16 cellular contexts compared by ENCODE assay signal in genomic region chr3:185728630-185729334, GRCh38.
DNase-seq lines count a peak whose midpoint lies in the region; ATAC-seq and TF ChIP-seq lines count a peak whose summit lies in the region.
"Had no signal": no experiment of that assay in that cellular context is flagged by ENCODE, and none has a peak within 500 bp of the region (broad histone marks: within the 10 kb centered on the region; RNA-seq: fewer than 3 reads in every experiment).

No MANE protein-coding gene starts in this region.

- CTCF ChIA-PET in naive thymus-derived CD4-positive, alpha-beta T cell (lab: Charles Lee), result no interaction called here

- no peak for TF ChIP-seq CTCF in BE2C (IDR thresholded peaks at IDR 0.05; ENCODE audit: low read depth, low read length)

- H3K4me3 ChIP-seq in naive thymus-derived CD4-positive, alpha-beta T cell (ENCODE audit: low read length), result no peak overlapping the region
- no peak overlapping the region for H3K4me3 ChIP-seq in BE2C (ENCODE audit: low read depth, low read length)
- H3K4me3 ChIP-seq: left lung, right atrium auricular region had no signal

- ATAC-seq in naive thymus-derived CD4-positive, alpha-beta T cell, result peak; percentile 21
- ATAC-seq in HG03442 (IDR thresholded peaks at IDR 0.05; ENCODE audit: unreplicated experiment) (no peak), HG03342 (IDR thresholded peaks at IDR 0.05; ENCODE audit: unreplicated experiment) (no peak), GM19467 (IDR thresholded peaks at IDR 0.05; ENCODE audit: unreplicated experiment) (no peak)

- intact Hi-C loops in naive thymus-derived CD4-positive, alpha-beta T cell (cut with micrococcal nuclease), result no loop called here

- peaks cover 0 to 1% (median 0%) of the 10 kb centered on the region in 11 donors for H3K9me3 Mint-ChIP-seq in naive thymus-derived CD4-positive, alpha-beta T cell
- H3K9me3 Mint-ChIP-seq: natural killer cell treated with Interleukin-12 subunit alpha and Interleukin-12 subunit beta and Interleukin-15 and Interleukin-18, amount 100 ng/mL, for 72 hours had no signal

- H3K36me3 ChIP-seq in naive thymus-derived CD4-positive, alpha-beta T cell (ENCODE audit: control insufficient read depth in 2 of 3, insufficient read depth in 3 of 3, low read length in 3 of 3), result no peaks in the 10 kb centered on the region
- no peaks in the 10 kb centered on the region for H3K36me3 ChIP-seq in BE2C
- H3K36me3 ChIP-seq: left lung, right atrium auricular region had no signal

- H3K4me1 Mint-ChIP-seq in naive thymus-derived CD4-positive, alpha-beta T cell, result no peaks in the 10 kb centered on the region

- no peak overlapping the region for H3K4me3 Mint-ChIP-seq in naive thymus-derived CD4-positive, alpha-beta T cell
- H3K4me3 Mint-ChIP-seq: natural killer cell treated with Interleukin-12 subunit alpha and Interleukin-12 subunit beta and Interleukin-15 and Interleukin-18, amount 100 ng/mL, for 72 hours had no signal

- no peaks in the 10 kb centered on the region for H3K9me3 ChIP-seq in naive thymus-derived CD4-positive, alpha-beta T cell (ENCODE audit: control insufficient read depth in 2 of 3, low read length in 3 of 3)
- no peaks in the 10 kb centered on the region for H3K9me3 ChIP-seq in BE2C
- H3K9me3 ChIP-seq: left lung, right atrium auricular region had no signal

- no peaks in the 10 kb centered on the region for H3K27me3 ChIP-seq in naive thymus-derived CD4-positive, alpha-beta T cell (ENCODE audit: control insufficient read depth in 2 of 2, insufficient read depth in 2 of 2, low read length in 2 of 2)
- peaks cover 24% of the 10 kb centered on the region for H3K27me3 ChIP-seq in BE2C
- H3K27me3 ChIP-seq: left lung, right atrium auricular region had no signal

- no peak overlapping the region for H3K27ac ChIP-seq in naive thymus-derived CD4-positive, alpha-beta T cell (ENCODE audit: low read depth, low read length)
- H3K27ac ChIP-seq: left lung, right atrium auricular region had no signal

- H3K27me3 Mint-ChIP-seq in naive thymus-derived CD4-positive, alpha-beta T cell, result peaks cover 1 to 15% (median 5%) of the 10 kb centered on the region in 5 donors

- H3K27ac Mint-ChIP-seq in naive thymus-derived CD4-positive, alpha-beta T cell, result no peak overlapping the region
- H3K27ac Mint-ChIP-seq: natural killer cell treated with Interleukin-12 subunit alpha and Interleukin-12 subunit beta and Interleukin-15 and Interleukin-18, amount 100 ng/mL, for 72 hours had no signal

- no peaks in the 10 kb centered on the region for H3K36me3 Mint-ChIP-seq in naive thymus-derived CD4-positive, alpha-beta T cell
- H3K36me3 Mint-ChIP-seq: natural killer cell treated with Interleukin-12 subunit alpha and Interleukin-12 subunit beta and Interleukin-15 and Interleukin-18, amount 100 ng/mL, for 72 hours had no signal

- POLR2A ChIA-PET in naive thymus-derived CD4-positive, alpha-beta T cell (lab: Charles Lee), result no interaction called here

- no peaks in the 10 kb centered on the region for H3K4me1 ChIP-seq in naive thymus-derived CD4-positive, alpha-beta T cell (ENCODE audit: control insufficient read depth in 2 of 2, insufficient read depth in 2 of 2, low read length in 2 of 2)
- H3K4me1 ChIP-seq in BE2C, result no peaks in the 10 kb centered on the region
- H3K4me1 ChIP-seq: right atrium auricular region had no signal

- DNase-seq in EL (peak; percentile 68), OCI-M1 (lab: John Stamatoyannopoulos, UW) (peak; percentile 12), dedifferentiated amniotic fluid mesenchymal stem cell (ENCODE audit: extremely low spot score) (peak; percentile 78), BE2C (no peak)
- no peak for DNase-seq in naive thymus-derived CD4-positive, alpha-beta T cell
- DNase-seq: activated naive CD4-positive, alpha-beta T cell; caudate nucleus; left lung; MM.1S; NK-92 treated with Interleukin-12 subunit alpha and Interleukin-12 subunit beta, amount 100 ng/mL, for 24 hours; stimulated activated naive CD4-positive, alpha-beta T cell had no signal

Comparison
In these comparisons a context has a peak if more than half of its experiments do, and no peak if none do; other contexts are left out.
1. DNase-seq: peak in EL (single experiment), OCI-M1 (single experiment) and dedifferentiated amniotic fluid mesenchymal stem cell (single experiment); none in naive thymus-derived CD4-positive, alpha-beta T cell (0 of 9) and BE2C (single experiment).